Comparison of ENCODE assay signal across 16 cellular contexts in the genomic region with DNA sequence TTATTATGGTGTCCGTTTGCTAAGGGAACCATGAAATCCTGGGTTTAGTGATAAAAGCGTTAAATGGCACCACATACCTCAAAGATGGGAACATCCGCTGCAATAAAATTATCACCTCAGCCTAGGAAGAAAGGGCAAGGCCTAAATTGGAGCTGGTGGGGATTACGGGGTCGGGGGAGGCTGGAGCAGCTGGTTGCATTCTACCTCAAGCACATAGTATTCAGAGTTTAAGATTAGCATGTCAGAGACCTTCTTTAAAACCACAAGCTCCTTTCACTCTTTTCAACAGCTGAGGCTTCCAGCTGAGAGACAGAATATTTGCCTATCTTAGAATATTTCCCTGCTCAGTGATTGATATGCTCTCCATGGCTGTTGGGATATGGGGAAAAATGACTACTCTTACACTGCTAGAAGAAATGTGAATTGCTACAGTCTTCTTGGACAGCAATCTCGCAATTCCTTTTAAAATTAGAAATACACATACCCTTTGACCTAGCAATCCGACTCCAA.
DNase-seq lines count a peak whose midpoint lies in the region; ATAC-seq and TF ChIP-seq lines count a peak whose summit lies in the region.
"Had no signal": no experiment of that assay in that cellular context is flagged by ENCODE, and none has a peak within 500 bp of the region (broad histone marks: within the 10 kb centered on the region; RNA-seq: fewer than 3 reads in every experiment).

No MANE protein-coding gene starts in this region.

- H3K4me1 ChIP-seq in A673 (ENCODE audit: insufficient read depth, low read length, poor library complexity, severe bottlenecking) (no peaks in the 10 kb centered on the region), mesendoderm (ENCODE audit: control insufficient read depth, low read depth, low read length) (no peaks in the 10 kb centered on the region)
- H3K4me1 ChIP-seq: HAP-1 had no signal

- no peak overlapping the region for H3K56ac ChIP-seq in mesendoderm (ENCODE audit: low read length)

- no peak overlapping the region for H4K5ac ChIP-seq in mesendoderm (ENCODE audit: low read length)

- no peaks in the 10 kb centered on the region for H3K79me1 ChIP-seq in mesendoderm (ENCODE audit: low read length)

- no peak overlapping the region for H3K9ac ChIP-seq in mesendoderm (ENCODE audit: low read length)

- POLR2A ChIA-PET in A673 (lab: Charles Lee; ENCODE audit: low non-redundant PET) (no interaction called here), MCF 10A (lab: Yijun Ruan, JAX) (no interaction called here)

- no peak overlapping the region for H2BK120ac ChIP-seq in mesendoderm (ENCODE audit: low read depth, low read length)

- no peaks in the 10 kb centered on the region for H3K79me2 ChIP-seq in mesendoderm (ENCODE audit: control insufficient read depth, insufficient read depth, low read length)

- no peak overlapping the region for H2BK15ac ChIP-seq in mesendoderm (replicated peaks; ENCODE audit: low read depth)

- H3K4me2 ChIP-seq in mesendoderm (ENCODE audit: low read length): no peak overlapping the region

- no peak overlapping the region for H2AK5ac ChIP-seq in mesendoderm (ENCODE audit: low read length)

- no TSS peak for BruUV-seq in A673 (replicated peaks; lab: Mats Ljungman, UMichigan)
- BruUV-seq in MCF 10A (replicated peaks; lab: Mats Ljungman, UMichigan): no TSS peak

- no peaks in the 10 kb centered on the region for H3K4me1 Mint-ChIP-seq in MCF 10A (ENCODE audit: insufficient read depth, unreplicated experiment)
- H3K4me1 Mint-ChIP-seq: IgD-negative memory B cell had no signal

- no peak overlapping the region for H3K23ac ChIP-seq in mesendoderm (ENCODE audit: low read length)

- intact Hi-C loops in A673 (cut with micrococcal nuclease; ENCODE audit: unreplicated experiment): no loop called here
- intact Hi-C loops in MCF 10A (cut with micrococcal nuclease): no loop called here

- H3K27ac Mint-ChIP-seq in MCF 10A (ENCODE audit: low read depth, unreplicated experiment): no peak overlapping the region
- H3K27ac Mint-ChIP-seq: IgD-negative memory B cell had no signal

- no peaks in the 10 kb centered on the region for H3K9me3 Mint-ChIP-seq in MCF 10A (ENCODE audit: unreplicated experiment)

- H3K27ac ChIP-seq in A673 (ENCODE audit: low read depth, low read length, poor library complexity, severe bottlenecking) (no peak overlapping the region), mesendoderm (ENCODE audit: low read depth, low read length) (no peak overlapping the region)

- H3K36me3 Mint-ChIP-seq in MCF 10A (ENCODE audit: insufficient read depth, unreplicated experiment): no peaks in the 10 kb centered on the region

- no peak overlapping the region for H2BK5ac ChIP-seq in mesendoderm (ENCODE audit: low read length)

- no peak overlapping the region for H3K18ac ChIP-seq in mesendoderm (ENCODE audit: low read length)

- H3K36me3 ChIP-seq in A673 (ENCODE audit: insufficient read depth, low read length, poor library complexity, severe bottlenecking) (no peaks in the 10 kb centered on the region), mesendoderm (ENCODE audit: control insufficient read depth, insufficient read depth, low read length) (no peaks in the 10 kb centered on the region)
- H3K36me3 ChIP-seq: HAP-1 had no signal

- ATAC-seq in GM21447 (IDR thresholded peaks at IDR 0.05; ENCODE audit: unreplicated experiment): no peak
- ATAC-seq: PC-3 had no signal

- no peaks in the 10 kb centered on the region for H3K9me3 ChIP-seq in A673 (ENCODE audit: low read depth, low read length, poor library complexity, severe bottlenecking)
- H3K9me3 ChIP-seq: HAP-1 had no signal

- H3K4me3 ChIP-seq in A673 (ENCODE audit: low read depth, low read length, poor library complexity, severe bottlenecking) (no peak overlapping the region), mesendoderm (ENCODE audit: low read length) (no peak overlapping the region)
- H3K4me3 ChIP-seq: HAP-1 had no signal

- H3K4me3 Mint-ChIP-seq in MCF 10A (ENCODE audit: unreplicated experiment): no peak overlapping the region
- H3K4me3 Mint-ChIP-seq: IgD-negative memory B cell had no signal

- CTCF ChIA-PET in A673 (lab: Charles Lee) (no interaction called here), MCF 10A (lab: Yijun Ruan, JAX) (interaction anchor here (0.6 to 1.0 kb wide), 2 partner anchors 24 to 537 kb away, joined by 3 to 4 read pairs; no protein-coding TSS in a partner anchor)

- no peak overlapping the region for H3K4ac ChIP-seq in mesendoderm (ENCODE audit: low read depth, low read length)

- no peak for TF ChIP-seq CTCF in A673 (conservative IDR thresholded peaks at IDR 0.05; ENCODE audit: low read depth, low read length)
- TF ChIP-seq CTCF in MCF 10A (IDR thresholded peaks at IDR 0.05; ENCODE audit: unreplicated experiment): no peak

- no peaks in the 10 kb centered on the region for H3K27me3 ChIP-seq in A673 (replicated peaks; ENCODE audit: insufficient read depth, low read depth, low read length, poor library complexity)
- no peaks in the 10 kb centered on the region for H3K27me3 ChIP-seq in mesendoderm (ENCODE audit: insufficient read depth, low read length, poor library complexity)

- no peaks in the 10 kb centered on the region for H3K27me3 Mint-ChIP-seq in MCF 10A (ENCODE audit: insufficient read depth, unreplicated experiment)
- H3K27me3 Mint-ChIP-seq: IgD-negative memory B cell had no signal

- peak; percentile 2 for DNase-seq in A673 (ENCODE audit: low spot score)
- DNase-seq in NCI-H82 treated with DMSO at 0.1 percent for 48 hours (lab: John Stamatoyannopoulos, UW; ENCODE audit: unreplicated experiment): peak; percentile 37
- DNase-seq in ecto neural progenitor cell (ENCODE audit: low spot score): peak; percentile 49
- peak; percentile 46 for DNase-seq in mesendoderm
- no peak for DNase-seq in midbrain (lab: John Stamatoyannopoulos, UW)
- DNase-seq in MCF 10A (ENCODE audit: unreplicated experiment): no peak
- no peak for DNase-seq in SHP77 (lab: John Stamatoyannopoulos, UW)
- DNase-seq: 8988T, C1 segment of cervical spinal cord, NCI-H1436, NCI-H2029 treated with DMSO at 0.1 percent for 48 hours, NCI-H524 treated with DMSO at 0.1 percent for 48 hours, PC-3 had no signal

- WGBS in mesendoderm (ENCODE audit: extremely low coverage, insufficient coverage, low lambda C conversion rate): no CpG with 5 or more reads among the region's 7 CpGs

- H4K8ac ChIP-seq in mesendoderm (ENCODE audit: low read depth, low read length): no peak overlapping the region

Comparison
In these comparisons a context has a peak if more than half of its experiments do, and no peak if none do; other contexts are left out.
1. DNase-seq: peak in A673 (single experiment), NCI-H82 treated with DMSO at 0.1 percent for 48 hours (single experiment), ecto neural progenitor cell (single experiment) and mesendoderm (single experiment); none in midbrain (single experiment), MCF 10A (single experiment) and SHP77 (0 of 2).